ENCODE assay signal across 1 cellular context in genomic region chr10:649798-650690, GRCh38.
TF ChIP-seq lines count a peak whose summit lies in the region.

No MANE protein-coding gene starts in this region.

TF ChIP-seq in HepG2, 621 proteins besides CTCF, POLR2A, EP300 and RAD21 (continued from another document and continues in another):
- TF ChIP-seq ARID5B (CRISPR knock-in tag; IDR thresholded peaks at IDR 0.05): peak; percentile 73
- peak; percentile 65; the same call in 1 of the 2 replicates for TF ChIP-seq SOX5 (CRISPR knock-in tag; IDR thresholded peaks at IDR 0.05; ENCODE audit: borderline replicate concordance)
- TF ChIP-seq ZNF549 (CRISPR knock-in tag; IDR thresholded peaks at IDR 0.05): no peak
- TF ChIP-seq EHMT2 (IDR thresholded peaks at IDR 0.05; ENCODE audit: borderline replicate concordance, low read depth, low read length): no peak
- TF ChIP-seq ZNF598 (CRISPR knock-in tag; IDR thresholded peaks at IDR 0.05; ENCODE audit: borderline replicate concordance): peak; percentile 64; the same call in 1 of the 2 replicates
- peak; percentile 52; the same call in 1 of the 2 replicates for TF ChIP-seq MYC (CRISPR knock-in tag; IDR thresholded peaks at IDR 0.05; ENCODE audit: borderline replicate concordance)
- TF ChIP-seq ZNF816 (CRISPR knock-in tag; IDR thresholded peaks at IDR 0.05; ENCODE audit: borderline replicate concordance): peak; percentile 55; the same call in 1 of the 2 replicates
- TF ChIP-seq ZNF101 (CRISPR knock-in tag; IDR thresholded peaks at IDR 0.05; ENCODE audit: borderline replicate concordance, low read depth): 0 out of 2 replicates have a peak, but pooled peaks have one; percentile 44
- TF ChIP-seq MAFF (IDR thresholded peaks at IDR 0.05; ENCODE audit: low read depth, low read length): no peak
- TF ChIP-seq STAG1 (CRISPR knock-in tag; IDR thresholded peaks at IDR 0.05): 0 out of 2 replicates have a peak, but pooled peaks have one; percentile 6
- peak; percentile 73; the same call in 1 of the 2 replicates for TF ChIP-seq ZNF605 (CRISPR knock-in tag; IDR thresholded peaks at IDR 0.05)
- peak; percentile 47 for TF ChIP-seq TEAD3 (CRISPR knock-in tag; optimal IDR thresholded peaks at IDR 0.05; ENCODE audit: borderline replicate concordance)
- TF ChIP-seq, protein P1, sequence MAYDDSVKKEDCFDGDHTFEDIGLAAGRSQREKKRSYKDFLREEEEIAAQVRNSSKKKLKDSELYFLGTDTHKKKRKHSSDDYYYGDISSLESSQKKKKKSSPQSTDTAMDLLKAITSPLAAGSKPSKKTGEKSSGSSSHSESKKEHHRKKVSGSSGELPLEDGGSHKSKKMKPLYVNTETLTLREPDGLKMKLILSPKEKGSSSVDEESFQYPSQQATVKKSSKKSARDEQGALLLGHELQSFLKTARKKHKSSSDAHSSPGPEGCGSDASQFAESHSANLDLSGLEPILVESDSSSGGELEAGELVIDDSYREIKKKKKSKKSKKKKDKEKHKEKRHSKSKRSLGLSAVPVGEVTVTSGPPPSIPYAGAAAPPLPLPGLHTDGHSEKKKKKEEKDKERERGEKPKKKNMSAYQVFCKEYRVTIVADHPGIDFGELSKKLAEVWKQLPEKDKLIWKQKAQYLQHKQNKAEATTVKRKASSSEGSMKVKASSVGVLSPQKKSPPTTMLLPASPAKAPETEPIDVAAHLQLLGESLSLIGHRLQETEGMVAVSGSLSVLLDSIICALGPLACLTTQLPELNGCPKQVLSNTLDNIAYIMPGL (CRISPR knock-in tag; IDR thresholded peaks at IDR 0.05; ENCODE audit: borderline replicate concordance in 1 of 2, low read depth in 1 of 2): peak; percentile 35 to 49; a peak in 1 of 4 replicates
- TF ChIP-seq ZNF282 (IDR thresholded peaks at IDR 0.05; ENCODE audit: partially characterized antibody): no peak
- TF ChIP-seq FOXP1 (IDR thresholded peaks at IDR 0.05): no peak
- peak; percentile 88 for TF ChIP-seq FOXP1 (CRISPR knock-in tag; IDR thresholded peaks at IDR 0.05)
- TF ChIP-seq ZNF331 (CRISPR knock-in tag; IDR thresholded peaks at IDR 0.05): peak; percentile 61; the same call in 1 of the 2 replicates
- peak; percentile 28; the same call in 1 of the 2 replicates for TF ChIP-seq ZNF646 (CRISPR knock-in tag; IDR thresholded peaks at IDR 0.05)
- 0 out of 2 replicates have a peak, but pooled peaks have one; percentile 43 for TF ChIP-seq SP140L (CRISPR knock-in tag; IDR thresholded peaks at IDR 0.05; ENCODE audit: borderline replicate concordance)
- TF ChIP-seq FOXA1 (IDR thresholded peaks at IDR 0.05): no peak
- TF ChIP-seq FOXA1 (CRISPR knock-in tag; IDR thresholded peaks at IDR 0.05): peak; percentile 74
- peak; percentile 92 for TF ChIP-seq HNF4A (CRISPR knock-in tag; IDR thresholded peaks at IDR 0.05)
- peak; percentile 68; the same call in 1 of the 2 replicates for TF ChIP-seq MXD1 (CRISPR knock-in tag; IDR thresholded peaks at IDR 0.05)
- TF ChIP-seq ZFP37 (CRISPR knock-in tag; IDR thresholded peaks at IDR 0.05; ENCODE audit: borderline replicate concordance): 0 out of 2 replicates have a peak, but pooled peaks have one; percentile 74
- TF ChIP-seq MAF1 (CRISPR knock-in tag; IDR thresholded peaks at IDR 0.05; ENCODE audit: borderline replicate concordance): no peak
- no peak for TF ChIP-seq KLF12 (CRISPR knock-in tag; IDR thresholded peaks at IDR 0.05; ENCODE audit: borderline replicate concordance)
- no peak for TF ChIP-seq JUNB (CRISPR knock-in tag; IDR thresholded peaks at IDR 0.05; ENCODE audit: borderline replicate concordance)
- peak; percentile 37; the same call in 1 of the 2 replicates for TF ChIP-seq ZNF777 (CRISPR knock-in tag; IDR thresholded peaks at IDR 0.05)
- 0 out of 2 replicates have a peak, but pooled peaks have one; percentile 33 for TF ChIP-seq NR0B2 (CRISPR knock-in tag; IDR thresholded peaks at IDR 0.05)
- TF ChIP-seq, protein P2, sequence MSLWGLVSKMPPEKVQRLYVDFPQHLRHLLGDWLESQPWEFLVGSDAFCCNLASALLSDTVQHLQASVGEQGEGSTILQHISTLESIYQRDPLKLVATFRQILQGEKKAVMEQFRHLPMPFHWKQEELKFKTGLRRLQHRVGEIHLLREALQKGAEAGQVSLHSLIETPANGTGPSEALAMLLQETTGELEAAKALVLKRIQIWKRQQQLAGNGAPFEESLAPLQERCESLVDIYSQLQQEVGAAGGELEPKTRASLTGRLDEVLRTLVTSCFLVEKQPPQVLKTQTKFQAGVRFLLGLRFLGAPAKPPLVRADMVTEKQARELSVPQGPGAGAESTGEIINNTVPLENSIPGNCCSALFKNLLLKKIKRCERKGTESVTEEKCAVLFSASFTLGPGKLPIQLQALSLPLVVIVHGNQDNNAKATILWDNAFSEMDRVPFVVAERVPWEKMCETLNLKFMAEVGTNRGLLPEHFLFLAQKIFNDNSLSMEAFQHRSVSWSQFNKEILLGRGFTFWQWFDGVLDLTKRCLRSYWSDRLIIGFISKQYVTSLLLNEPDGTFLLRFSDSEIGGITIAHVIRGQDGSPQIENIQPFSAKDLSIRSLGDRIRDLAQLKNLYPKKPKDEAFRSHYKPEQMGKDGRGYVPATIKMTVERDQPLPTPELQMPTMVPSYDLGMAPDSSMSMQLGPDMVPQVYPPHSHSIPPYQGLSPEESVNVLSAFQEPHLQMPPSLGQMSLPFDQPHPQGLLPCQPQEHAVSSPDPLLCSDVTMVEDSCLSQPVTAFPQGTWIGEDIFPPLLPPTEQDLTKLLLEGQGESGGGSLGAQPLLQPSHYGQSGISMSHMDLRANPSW (CRISPR knock-in tag; IDR thresholded peaks at IDR 0.05; ENCODE audit: borderline replicate concordance): peak; percentile 61; the same call in 1 of the 2 replicates
- no peak for TF ChIP-seq SMARCC2 (IDR thresholded peaks at IDR 0.05)
- TF ChIP-seq ZNF441 (CRISPR knock-in tag; IDR thresholded peaks at IDR 0.05; ENCODE audit: borderline replicate concordance): peak; percentile 22; the same call in 1 of the 2 replicates
- no peak for TF ChIP-seq ISX (CRISPR knock-in tag; conservative IDR thresholded peaks at IDR 0.05)
- no peak for TF ChIP-seq AHR (CRISPR knock-in tag; IDR thresholded peaks at IDR 0.05)
- TF ChIP-seq WIZ (CRISPR knock-in tag; IDR thresholded peaks at IDR 0.05): 0 out of 2 replicates have a peak, but pooled peaks have one; percentile 18
- TF ChIP-seq ZNF430 (CRISPR knock-in tag; IDR thresholded peaks at IDR 0.05): 0 out of 2 replicates have a peak, but pooled peaks have one; percentile 50
- TF ChIP-seq ZNF264 (CRISPR knock-in tag; IDR thresholded peaks at IDR 0.05): no peak
- peak; percentile 51; the same call in 1 of the 2 replicates for TF ChIP-seq ZNF337 (CRISPR knock-in tag; IDR thresholded peaks at IDR 0.05; ENCODE audit: borderline replicate concordance, low read depth)
- 0 out of 2 replicates have a peak, but pooled peaks have one; percentile 46 for TF ChIP-seq ZSCAN21 (CRISPR knock-in tag; IDR thresholded peaks at IDR 0.05; ENCODE audit: borderline replicate concordance)
- peak; percentile 74 for TF ChIP-seq THAP11 (CRISPR knock-in tag; IDR thresholded peaks at IDR 0.05)
- TF ChIP-seq DNMT1 (CRISPR knock-in tag; IDR thresholded peaks at IDR 0.05): 0 out of 2 replicates have a peak, but pooled peaks have one; percentile 26
- TF ChIP-seq PHF21A (CRISPR knock-in tag; IDR thresholded peaks at IDR 0.05): peak; percentile 72; the same call in 1 of the 2 replicates
- TF ChIP-seq ZNF644 (CRISPR knock-in tag; IDR thresholded peaks at IDR 0.05; ENCODE audit: low read depth): no peak
- TF ChIP-seq TBX3 (IDR thresholded peaks at IDR 0.05; ENCODE audit: borderline replicate concordance): peak; percentile 75; the same call in 1 of the 2 replicates
- peak; percentile 80; the same call in 1 of the 2 replicates for TF ChIP-seq HNF4G (IDR thresholded peaks at IDR 0.05; ENCODE audit: borderline replicate concordance, low read depth, low read length)
- peak; percentile 67; the same call in 1 of the 2 replicates for TF ChIP-seq HNF4G (CRISPR knock-in tag; IDR thresholded peaks at IDR 0.05; ENCODE audit: borderline replicate concordance, low read depth)
- peak; percentile 47 for TF ChIP-seq GABPA (IDR thresholded peaks at IDR 0.05; ENCODE audit: low read depth, low read length)
- peak; percentile 87 for TF ChIP-seq GABPA (CRISPR knock-in tag; IDR thresholded peaks at IDR 0.05; ENCODE audit: low read depth)
- TF ChIP-seq ARNT2 (CRISPR knock-in tag; IDR thresholded peaks at IDR 0.05; ENCODE audit: low read depth): peak; percentile 81
- peak; percentile 63; the same call in 1 of the 2 replicates for TF ChIP-seq ZNF136 (CRISPR knock-in tag; IDR thresholded peaks at IDR 0.05; ENCODE audit: low read depth)
- 0 out of 2 replicates have a peak, but pooled peaks have one; percentile 11 for TF ChIP-seq NR2F6 (IDR thresholded peaks at IDR 0.05)
- no peak for TF ChIP-seq NR2F6 (CRISPR knock-in tag; IDR thresholded peaks at IDR 0.05)
- TF ChIP-seq ZNF232 (CRISPR knock-in tag; IDR thresholded peaks at IDR 0.05; ENCODE audit: borderline replicate concordance): peak; percentile 52; the same call in 1 of the 2 replicates
